Comparison of ENCODE assay signal across 17 cellular contexts in genomic region chr12:70711831-70712230, GRCh38.
DNase-seq lines count a peak whose midpoint lies in the region; ATAC-seq and FAIRE-seq lines count a peak whose summit lies in the region.
"Had no signal": no experiment of that assay in that cellular context is flagged by ENCODE, and none has a peak within 500 bp of the region (broad histone marks: within the 10 kb centered on the region; RNA-seq: fewer than 3 reads in every experiment).

No MANE protein-coding gene starts in this region.

- H3K36me3 ChIP-seq in small intestine (ENCODE audit: control insufficient read depth in 2 of 2, insufficient read depth in 2 of 2, low read length in 2 of 2) (no peaks in the 10 kb centered on the region), mesenchymal stem cell (ENCODE audit: control insufficient read depth in 1 of 2, insufficient read depth in 2 of 2, low read depth in 1 of 2, low read length in 2 of 2) (no peaks in the 10 kb centered on the region)

- DNase-seq in NCI-H748 (lab: John Stamatoyannopoulos, UW; ENCODE audit: unreplicated experiment): peak; percentile 24
- no peak for DNase-seq in NCI-H748 treated with DMSO at 0.1 percent for 48 hours (lab: John Stamatoyannopoulos, UW)
- peak; percentile 60 for DNase-seq in NCI-H526 treated with DMSO at 0.1 percent for 48 hours (lab: John Stamatoyannopoulos, UW)
- no peak for DNase-seq in left lobe of liver (ENCODE audit: low spot score)
- peak; percentile 27 for DNase-seq in small intestine
- DNase-seq in GF-D8 (lab: John Stamatoyannopoulos, UW): no peak
- DNase-seq in mesenchymal stem cell: no peak
- DNase-seq: BE2C; CD4-positive, alpha-beta memory T cell; COR-L47; DMS79; H7 had no signal

- no peak overlapping the region for H2AK5ac ChIP-seq in mesenchymal stem cell (ENCODE audit: low read length, severe bottlenecking)

- H2BK120ac ChIP-seq in mesenchymal stem cell (ENCODE audit: low read depth, low read length): no peak overlapping the region

- H3K4me1 ChIP-seq in small intestine (ENCODE audit: control insufficient read depth in 2 of 2, insufficient read depth in 1 of 2, low read depth in 1 of 2, low read length in 1 of 2): peaks cover 0 to 3% of the 10 kb centered on the region in 2 donors
- no peaks in the 10 kb centered on the region for H3K4me1 ChIP-seq in mesenchymal stem cell (ENCODE audit: control insufficient read depth, insufficient read depth, low read depth, low read length)
- H3K4me1 ChIP-seq: BE2C had no signal

- H3K14ac ChIP-seq in mesenchymal stem cell (ENCODE audit: low read length in 2 of 2): no peak overlapping the region

- no peak for FAIRE-seq in small intestine (lab: Jason Lieb, UNC)
- FAIRE-seq: GM12891 had no signal

- no peak overlapping the region for H3K27ac Mint-ChIP-seq in stimulated activated memory B cell treated with anti-CD40 and anti-IgM and Interleukin-4, amounts not matched to agents 10 μg/mL and 1 μg/mL and 100 μg/mL, for 72 hours
- H3K27ac Mint-ChIP-seq: CD4-positive, alpha-beta memory T cell; GM23338; IgD-negative memory B cell had no signal

- no peak overlapping the region for H2BK15ac ChIP-seq in mesenchymal stem cell (ENCODE audit: low read depth, poor library complexity, severe bottlenecking)

- no peaks in the 10 kb centered on the region for H3K79me1 ChIP-seq in mesenchymal stem cell (replicated peaks; ENCODE audit: low read length, poor library complexity, severe bottlenecking)

- no peak overlapping the region for H3K27ac ChIP-seq in small intestine (ENCODE audit: low read depth in 1 of 2, low read length in 1 of 2)
- H3K27ac ChIP-seq in mesenchymal stem cell (ENCODE audit: low read length, poor library complexity, severe bottlenecking): no peak overlapping the region
- H3K27ac ChIP-seq: C4-2B had no signal

- no peak overlapping the region for H3K9ac ChIP-seq in mesenchymal stem cell (ENCODE audit: low read length)

- H3K23ac ChIP-seq in mesenchymal stem cell (ENCODE audit: low read length in 2 of 2): no peak overlapping the region

- H2AFZ ChIP-seq in mesenchymal stem cell (ENCODE audit: low read depth, low read length): no peak overlapping the region
- H2AFZ ChIP-seq: GM23338 had no signal

- H4K91ac ChIP-seq in mesenchymal stem cell (ENCODE audit: low read length): no peak overlapping the region

- H3K4me1 Mint-ChIP-seq in stimulated activated memory B cell treated with anti-CD40 and anti-IgM and Interleukin-4, amounts not matched to agents 10 μg/mL and 1 μg/mL and 100 μg/mL, for 72 hours: peaks cover 5% of the 10 kb centered on the region
- H3K4me1 Mint-ChIP-seq: CD4-positive, alpha-beta memory T cell; IgD-negative memory B cell had no signal

- no peak overlapping the region for H4K8ac ChIP-seq in mesenchymal stem cell (ENCODE audit: low read length)

- H3K4ac ChIP-seq in mesenchymal stem cell (ENCODE audit: low read depth in 1 of 2, low read length in 2 of 2): no peak overlapping the region

- H3K4me3 Mint-ChIP-seq in stimulated activated memory B cell treated with anti-CD40 and anti-IgM and Interleukin-4, amounts not matched to agents 10 μg/mL and 1 μg/mL and 100 μg/mL, for 72 hours: no peak overlapping the region
- H3K4me3 Mint-ChIP-seq: CD4-positive, alpha-beta memory T cell; GM23338; IgD-negative memory B cell had no signal

- H3K27me3 ChIP-seq in small intestine (ENCODE audit: control insufficient read depth in 2 of 2, insufficient read depth in 2 of 2, low read length in 2 of 2) (no peaks in the 10 kb centered on the region), mesenchymal stem cell (ENCODE audit: control insufficient read depth in 1 of 2, insufficient read depth in 1 of 2, low read length in 2 of 2) (no peaks in the 10 kb centered on the region)
- H3K27me3 ChIP-seq: BE2C had no signal

- WGBS in small intestine, 3 donors: 40 to 60% (median 45%) methylated on average over 3 of the region's 3 CpGs
- WGBS in mesenchymal stem cell: 85% methylated on average over 3 of the region's 3 CpGs

- no peak overlapping the region for H2BK12ac ChIP-seq in mesenchymal stem cell (ENCODE audit: low read length in 2 of 2)

- peak; percentile 60 for ATAC-seq in left lobe of liver
- ATAC-seq in stimulated activated memory B cell treated with anti-CD40 and anti-IgM and Interleukin-4, amounts not matched to agents 10 μg/mL and 1 μg/mL and 100 μg/mL, for 72 hours: no peak
- ATAC-seq: GM23338 had no signal

- H2BK5ac ChIP-seq in mesenchymal stem cell (ENCODE audit: low read depth, low read length, poor library complexity, severe bottlenecking): no peak overlapping the region

- no peaks in the 10 kb centered on the region for H3K27me3 Mint-ChIP-seq in stimulated activated memory B cell treated with anti-CD40 and anti-IgM and Interleukin-4, amounts not matched to agents 10 μg/mL and 1 μg/mL and 100 μg/mL, for 72 hours
- H3K27me3 Mint-ChIP-seq: IgD-negative memory B cell had no signal

- H3K9me3 Mint-ChIP-seq in stimulated activated memory B cell treated with anti-CD40 and anti-IgM and Interleukin-4, amounts not matched to agents 10 μg/mL and 1 μg/mL and 100 μg/mL, for 72 hours: no peaks in the 10 kb centered on the region
- H3K9me3 Mint-ChIP-seq: CD4-positive, alpha-beta memory T cell had no signal

- no peak overlapping the region for H3K18ac ChIP-seq in mesenchymal stem cell (ENCODE audit: low read depth in 1 of 2, low read length in 2 of 2)

- H3K9me3 ChIP-seq in small intestine (ENCODE audit: control insufficient read depth, low read depth) (no peaks in the 10 kb centered on the region), mesenchymal stem cell (ENCODE audit: control insufficient read depth, low read length) (no peaks in the 10 kb centered on the region)
- H3K9me3 ChIP-seq: BE2C had no signal

- no peaks in the 10 kb centered on the region for H3K36me3 Mint-ChIP-seq in stimulated activated memory B cell treated with anti-CD40 and anti-IgM and Interleukin-4, amounts not matched to agents 10 μg/mL and 1 μg/mL and 100 μg/mL, for 72 hours
- H3K36me3 Mint-ChIP-seq: CD4-positive, alpha-beta memory T cell; IgD-negative memory B cell had no signal

- H3K4me3 ChIP-seq in small intestine (ENCODE audit: low read depth in 1 of 2, low read length in 2 of 2) (no peak overlapping the region), mesenchymal stem cell (ENCODE audit: insufficient read depth in 1 of 2, low read depth in 1 of 2, low read length in 2 of 2) (no peak overlapping the region)
- H3K4me3 ChIP-seq: GM23338 had no signal

- H3K4me2 ChIP-seq in mesenchymal stem cell (ENCODE audit: low read length, poor library complexity, severe bottlenecking): no peak overlapping the region
- H3K4me2 ChIP-seq: GM23338 had no signal

Comparison
In these comparisons a context has a peak if more than half of its experiments do, and no peak if none do; other contexts are left out.
1. DNase-seq: peak in NCI-H748 (single experiment), NCI-H526 treated with DMSO at 0.1 percent for 48 hours (single experiment) and small intestine (single experiment); none in NCI-H748 treated with DMSO at 0.1 percent for 48 hours (single experiment), left lobe of liver (single experiment), GF-D8 (single experiment) and mesenchymal stem cell (single experiment).